ENCODE assay signal across 8 cellular contexts in the genomic region with DNA sequence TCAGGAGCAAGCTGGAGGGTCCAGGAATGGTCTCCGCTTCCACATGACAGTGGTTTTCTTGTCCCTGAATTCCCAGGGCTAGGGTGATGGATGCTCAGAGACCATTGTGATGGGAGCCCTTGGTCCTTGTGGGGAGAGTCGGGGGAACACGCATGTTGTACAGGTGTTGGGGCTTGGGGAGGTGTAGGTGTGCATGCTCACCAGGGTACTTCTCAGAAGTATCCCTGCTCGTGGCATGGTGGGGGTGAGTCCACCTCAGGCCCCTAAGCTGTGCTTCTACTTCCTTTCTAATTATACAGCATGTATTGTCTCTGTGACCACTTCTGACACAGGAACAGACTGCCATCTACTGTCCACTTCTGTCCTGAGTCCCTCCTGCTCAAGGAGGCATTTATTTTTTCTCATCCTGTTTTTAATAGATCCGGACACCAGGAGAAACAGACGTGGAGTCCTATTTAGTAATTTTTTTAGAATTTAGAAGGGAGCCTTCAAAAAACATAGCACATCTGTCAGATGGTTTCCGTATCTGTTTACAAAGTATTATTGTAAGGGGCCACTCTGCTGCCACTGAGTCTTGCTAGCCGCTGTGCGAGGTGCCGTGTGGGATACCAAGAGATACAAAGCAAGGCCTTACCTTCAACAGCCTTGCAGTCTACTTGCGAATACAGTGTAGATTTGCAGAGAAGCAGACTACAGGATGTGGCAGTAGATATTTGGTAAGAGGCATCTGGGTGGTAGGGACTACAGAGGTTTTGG. TPM values are rescaled to one million over a fixed set of nuclear protein-coding genes. Genes with fewer than 3 reads are reported as not detected.
DNase-seq lines count a peak whose midpoint lies in the region; ATAC-seq and TF ChIP-seq lines count a peak whose summit lies in the region.

No MANE protein-coding gene starts in this region.

- H3K27me3 Mint-ChIP-seq in CD8-positive, alpha-beta memory T cell = peaks cover 7 to 17% of the 10 kb centered on the region in 2 donors
- H3K27me3 Mint-ChIP-seq in T-helper 17 cell = peaks cover 16% of the 10 kb centered on the region

- DNase-seq in DMS153 (lab: John Stamatoyannopoulos, UW) (peak; percentile 71), LoVo (ENCODE audit: low spot score) (peak; percentile 53), iPS-NIHi11 (ENCODE audit: low spot score) (peak; percentile 51), upper lobe of right lung (no peak), T-helper 17 cell (no peak)
- DNase-seq in CD8-positive, alpha-beta memory T cell = no peak

- ATAC-seq in upper lobe of right lung (peak; percentile 58), GM18858 (IDR thresholded peaks at IDR 0.05; ENCODE audit: unreplicated experiment) (no peak), T-helper 17 cell (no peak)

- CTCF ChIA-PET in CD8-positive, alpha-beta memory T cell (lab: Charles Lee) = no interaction called here

- peak; percentile 94 for TF ChIP-seq CTCF in VCaP (conservative IDR thresholded peaks at IDR 0.05)
- TF ChIP-seq CTCF in upper lobe of right lung (IDR thresholded peaks at IDR 0.05) = peak; percentile 56

- H3K27ac ChIP-seq in VCaP = peak overlapping the region; percentile 13; the same call in 1 of the 2 replicates
- H3K27ac ChIP-seq in upper lobe of right lung = no peak overlapping the region
- no peak overlapping the region for H3K27ac ChIP-seq in CD8-positive, alpha-beta memory T cell (ENCODE audit: low read depth, low read length)

- H3K27ac Mint-ChIP-seq in CD8-positive, alpha-beta memory T cell = no peak overlapping the region
- no peak overlapping the region for H3K27ac Mint-ChIP-seq in T-helper 17 cell

- H3K4me3 Mint-ChIP-seq in CD8-positive, alpha-beta memory T cell = no peak overlapping the region
- no peak overlapping the region for H3K4me3 Mint-ChIP-seq in T-helper 17 cell

- no peaks in the 10 kb centered on the region for H3K4me1 ChIP-seq in upper lobe of right lung
- no peaks in the 10 kb centered on the region for H3K4me1 ChIP-seq in CD8-positive, alpha-beta memory T cell (ENCODE audit: insufficient read depth, low read length)

- H3K27me3 ChIP-seq in upper lobe of right lung = peaks cover 9% of the 10 kb centered on the region
- no peaks in the 10 kb centered on the region for H3K27me3 ChIP-seq in CD8-positive, alpha-beta memory T cell (ENCODE audit: insufficient read depth, low read length, poor library complexity, severe bottlenecking)

- intact Hi-C loops in upper lobe of right lung (cut with DNase I) = loop anchor here (10.0 kb wide), 1 partner anchor 268 kb away; no protein-coding TSS in a partner anchor

- POLR2A ChIA-PET in CD8-positive, alpha-beta memory T cell (lab: Charles Lee) = no interaction called here

- no peaks in the 10 kb centered on the region for H3K36me3 ChIP-seq in upper lobe of right lung
- no peaks in the 10 kb centered on the region for H3K36me3 ChIP-seq in CD8-positive, alpha-beta memory T cell (ENCODE audit: insufficient read depth, low read length)

- no peak overlapping the region for H3K4me3 ChIP-seq in upper lobe of right lung
- no peak overlapping the region for H3K4me3 ChIP-seq in CD8-positive, alpha-beta memory T cell (ENCODE audit: low read length)

- peaks cover 0 to 3% (median 0%) of the 10 kb centered on the region in 5 donors for H3K9me3 Mint-ChIP-seq in CD8-positive, alpha-beta memory T cell

- H3K9me3 ChIP-seq in upper lobe of right lung = no peaks in the 10 kb centered on the region
- no peaks in the 10 kb centered on the region for H3K9me3 ChIP-seq in CD8-positive, alpha-beta memory T cell (ENCODE audit: low read length)
- H3K9me3 ChIP-seq in T-helper 17 cell (ENCODE audit: control insufficient read depth, low read length, poor library complexity, severe bottlenecking) = no peaks in the 10 kb centered on the region

- no peaks in the 10 kb centered on the region for H3K36me3 Mint-ChIP-seq in CD8-positive, alpha-beta memory T cell
- H3K36me3 Mint-ChIP-seq in T-helper 17 cell (ENCODE audit: low read depth) = no peaks in the 10 kb centered on the region

- no peaks in the 10 kb centered on the region for H3K4me1 Mint-ChIP-seq in CD8-positive, alpha-beta memory T cell
- H3K4me1 Mint-ChIP-seq in T-helper 17 cell = no peaks in the 10 kb centered on the region

RNA-seq across cellular contexts. Expression of gene NTF3, which starts 10.5 kb away (rescaled TPM):
- 0.93 TPM for total RNA-seq in upper lobe of right lung
- not detected for total RNA-seq in CD8-positive, alpha-beta memory T cell
- not detected for polyA plus RNA-seq in CD8-positive, alpha-beta memory T cell
- total RNA-seq in T-helper 17 cell = not detected

Comparison
In these comparisons a context has a peak if more than half of its experiments do, and no peak if none do; other contexts are left out.
1. DNase-seq: peak in DMS153 (single experiment), LoVo (single experiment) and iPS-NIHi11 (single experiment); none in upper lobe of right lung (single experiment), CD8-positive, alpha-beta memory T cell (0 of 5) and T-helper 17 cell (0 of 3).